ENCODE assay signal across 8 cellular contexts in the genomic region with DNA sequence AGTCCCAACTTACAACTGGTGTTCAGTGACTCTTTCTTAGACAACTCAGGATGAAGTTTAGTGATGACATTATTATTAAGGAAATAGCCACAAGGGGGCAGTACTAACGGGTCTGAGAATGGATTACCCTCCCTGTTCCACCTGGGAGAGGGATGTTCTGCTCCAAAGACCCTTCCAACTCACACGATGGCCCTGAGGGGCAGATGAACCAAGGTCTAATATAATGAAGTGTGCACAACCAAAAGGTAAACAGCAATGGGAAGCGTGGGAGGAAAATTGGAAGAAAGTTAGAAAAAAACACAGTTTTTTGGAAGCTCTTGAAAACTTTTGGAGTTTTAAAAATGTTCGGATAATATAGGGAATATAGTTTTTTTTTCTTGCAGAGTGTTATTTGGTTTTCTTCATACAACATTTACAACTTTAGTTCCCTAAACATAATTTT. TPM values are rescaled to one million over a fixed set of nuclear protein-coding genes. Genes with fewer than 3 reads are reported as not detected.
DNase-seq lines count a peak whose midpoint lies in the region; ATAC-seq and TF ChIP-seq lines count a peak whose summit lies in the region.

No MANE protein-coding gene starts in this region.

- no peak overlapping the region for H3K4me3 ChIP-seq in brain microvascular endothelial cell (ENCODE audit: low read depth, low read length)

- peaks cover 12% of the 10 kb centered on the region for H3K27me3 ChIP-seq in brain microvascular endothelial cell (replicated peaks)

- peak; percentile 61 for TF ChIP-seq CTCF in brain microvascular endothelial cell (IDR thresholded peaks at IDR 0.05; ENCODE audit: low read depth, low read length, missing control alignments)

- H3K36me3 ChIP-seq in brain microvascular endothelial cell (replicated peaks) = no peaks in the 10 kb centered on the region

- no peak overlapping the region for H3K27ac ChIP-seq in brain microvascular endothelial cell

- ATAC-seq in left lobe of liver = peak; percentile 75
- ATAC-seq in GM21526 (IDR thresholded peaks at IDR 0.05; ENCODE audit: low FRiP score, unreplicated experiment) = no peak
- no peak for ATAC-seq in HG02571 (IDR thresholded peaks at IDR 0.05; ENCODE audit: unreplicated experiment)

- in situ Hi-C loops in Caki2 (cut with HindIII; ENCODE audit: low pct_unique_long_range_greater_than_20kb, low sequenced_read_pairs) = no loop called here
- in situ Hi-C loops in brain microvascular endothelial cell (cut with HindIII; ENCODE audit: low pct_ligation_motif_present, low sequenced_read_pairs) = no loop called here

- DNase-seq in Caki2 (ENCODE audit: low read depth) = peak; percentile 13
- peak; percentile 36 for DNase-seq in H4 (ENCODE audit: low spot score)
- DNase-seq in NCI-H82 (lab: John Stamatoyannopoulos, UW) = peak; percentile 89
- DNase-seq in brain microvascular endothelial cell = peak; percentile 24
- no peak for DNase-seq in left lobe of liver (ENCODE audit: low spot score)
- no peak for DNase-seq in COLO668 (lab: John Stamatoyannopoulos, UW; ENCODE audit: unreplicated experiment)

RNA-seq across cellular contexts. Expression of gene FGF6, which starts 24.0 kb away (rescaled TPM):
- total RNA-seq in Caki2 (2014; rRNA removed; shearing (Covaris generic); ENCODE audit: low replicate concordance) = not detected in 2 replicates
- total RNA-seq in H4 (2014; rRNA removed; shearing (Covaris generic)) = not detected in 2 replicates
- total RNA-seq in left lobe of liver = not detected

RNA-seq across cellular contexts. Expression of gene FGF23, which starts 42.1 kb away (rescaled TPM):
- total RNA-seq in Caki2 (2014; rRNA removed; shearing (Covaris generic); ENCODE audit: low replicate concordance) = not detected in 2 replicates
- total RNA-seq in H4 (2014; rRNA removed; shearing (Covaris generic)) = not detected in 2 replicates
- total RNA-seq in left lobe of liver = 0.25 TPM

Comparison
In these comparisons a context has a peak if more than half of its experiments do, and no peak if none do; other contexts are left out.
1. DNase-seq: peak in Caki2 (single experiment), H4 (single experiment), NCI-H82 (single experiment) and brain microvascular endothelial cell (single experiment); none in left lobe of liver (single experiment) and COLO668 (single experiment).